16 cellular contexts compared by ENCODE assay signal in genomic region chr10:22633106-22633505, GRCh38.
DNase-seq lines count a peak whose midpoint lies in the region; ATAC-seq and TF ChIP-seq lines count a peak whose summit lies in the region.
"Had no signal": no experiment of that assay in that cellular context is flagged by ENCODE, and none has a peak within 500 bp of the region (broad histone marks: within the 10 kb centered on the region; RNA-seq: fewer than 3 reads in every experiment).

No MANE protein-coding gene starts in this region.

- TF ChIP-seq CTCF in mesothelial cell of epicardium (IDR thresholded peaks at IDR 0.05; ENCODE audit: unreplicated experiment): no peak

- H3K36me3 Mint-ChIP-seq in stimulated activated naive CD8-positive, alpha-beta T cell treated with anti-CD3 and anti-CD28 coated beads, Interleukin-15, Interleukin-2, amounts not matched to agents 100 ng/mL and 50 ng/mL, for 24 hours (ENCODE audit: low read depth): peaks cover 29% of the 10 kb centered on the region
- peaks cover 3% of the 10 kb centered on the region for H3K36me3 Mint-ChIP-seq in mesothelial cell of epicardium

- peak overlapping the region; percentile 90 for H3K27ac Mint-ChIP-seq in stimulated activated naive CD8-positive, alpha-beta T cell treated with anti-CD3 and anti-CD28 coated beads, Interleukin-15, Interleukin-2, amounts not matched to agents 100 ng/mL and 50 ng/mL, for 24 hours
- peak overlapping the region; percentile 86 for H3K27ac Mint-ChIP-seq in mesothelial cell of epicardium

- no peaks in the 10 kb centered on the region for H3K9me3 Mint-ChIP-seq in stimulated activated naive CD8-positive, alpha-beta T cell treated with anti-CD3 and anti-CD28 coated beads, Interleukin-15, Interleukin-2, amounts not matched to agents 100 ng/mL and 50 ng/mL, for 24 hours
- H3K9me3 Mint-ChIP-seq in mesothelial cell of epicardium: no peaks in the 10 kb centered on the region
- H3K9me3 Mint-ChIP-seq: H9 had no signal

- no peak for ATAC-seq in stimulated activated naive CD8-positive, alpha-beta T cell treated with anti-CD3 and anti-CD28 coated beads, Interleukin-15, Interleukin-2, amounts not matched to agents 100 U/mL and 50 U/mL, for 24 hours
- ATAC-seq in HG03571 (IDR thresholded peaks at IDR 0.05; ENCODE audit: unreplicated experiment): no peak

- H3K4me3 Mint-ChIP-seq in stimulated activated naive CD8-positive, alpha-beta T cell treated with anti-CD3 and anti-CD28 coated beads, Interleukin-15, Interleukin-2, amounts not matched to agents 100 ng/mL and 50 ng/mL, for 24 hours: no peak overlapping the region
- H3K4me3 Mint-ChIP-seq in mesothelial cell of epicardium: peak overlapping the region; percentile 11
- H3K4me3 Mint-ChIP-seq: H9 had no signal

- no peak for DNase-seq in stimulated activated naive CD8-positive, alpha-beta T cell treated with anti-CD3 and anti-CD28 coated beads, Interleukin-15, Interleukin-2, amounts not matched to agents 100 U/mL and 50 U/mL, for 24 hours
- DNase-seq in mesothelial cell of epicardium (ENCODE audit: low spot score in 2 of 2, unreplicated experiment in 2 of 2): no peak
- DNase-seq in SW 1271 (lab: John Stamatoyannopoulos, UW): no peak
- DNase-seq in DMS 273 (lab: John Stamatoyannopoulos, UW; ENCODE audit: unreplicated experiment): no peak
- DNase-seq in HuH-7.5 (ENCODE audit: low spot score): no peak
- DNase-seq: activated CD8-positive, alpha-beta memory T cell treated with anti-CD3 and anti-CD28 coated beads, Interleukin-2, amount 50 U/mL, for 4 hours; erythroblast; H9; islet precursor cell; midbrain; NCI-H2081 treated with DMSO at 0.1 percent for 48 hours; NCI-H524; occipital lobe had no signal

- no peaks in the 10 kb centered on the region for H3K27me3 Mint-ChIP-seq in stimulated activated naive CD8-positive, alpha-beta T cell treated with anti-CD3 and anti-CD28 coated beads, Interleukin-15, Interleukin-2, amounts not matched to agents 100 ng/mL and 50 ng/mL, for 24 hours
- no peaks in the 10 kb centered on the region for H3K27me3 Mint-ChIP-seq in mesothelial cell of epicardium (ENCODE audit: low read depth)

- H3K27ac ChIP-seq in angular gyrus (ENCODE audit: low read depth, low read length): peak overlapping the region; percentile 88

- peaks cover 98% of the 10 kb centered on the region for H3K4me1 Mint-ChIP-seq in stimulated activated naive CD8-positive, alpha-beta T cell treated with anti-CD3 and anti-CD28 coated beads, Interleukin-15, Interleukin-2, amounts not matched to agents 100 ng/mL and 50 ng/mL, for 24 hours (ENCODE audit: low read depth)
- peaks cover 66% of the 10 kb centered on the region for H3K4me1 Mint-ChIP-seq in mesothelial cell of epicardium
